ENCODE assay signal across 12 cellular contexts in genomic region chr5:73946926-73947455, GRCh38.
"Had no signal": no experiment of that assay in that cellular context is flagged by ENCODE, and none has a peak within 500 bp of the region (broad histone marks: within the 10 kb centered on the region; RNA-seq: fewer than 3 reads in every experiment).

No MANE protein-coding gene starts in this region.

- H3K4me3 ChIP-seq: cardiac muscle cell, gastroesophageal sphincter, lower lobe of right lung, right lobe of liver had no signal

- H3K27ac ChIP-seq: cardiac muscle cell, gastroesophageal sphincter, lower lobe of right lung, neutrophil, right lobe of liver had no signal

- H3K9me3 ChIP-seq: neutrophil, right lobe of liver had no signal

- H3K27me3 ChIP-seq: cardiac muscle cell, right lobe of liver had no signal

- DNase-seq: activated CD4-positive, alpha-beta T cell treated with anti-CD3 and anti-CD28 coated beads, Interleukin-2, amount 50 U/mL, for 48 hours; activated CD4-positive, CD25-positive, alpha-beta regulatory T cell treated with anti-CD3 and anti-CD28 coated beads, Interleukin-2, amount 50 U/mL, for 72 hours; activated gamma-delta T cell treated with Interleukin-2 at 50 U/mL for 16 hours; activated naive CD8-positive, alpha-beta T cell treated with anti-CD3 and anti-CD28 coated beads for 36 hours; activated T-cell treated with anti-CD3 and anti-CD28 coated beads, Interleukin-2, amount 50 U/mL, for 48 hours; lower lobe of right lung; naive B cell; right lobe of liver; trophoblast cell had no signal

- H3K4me1 ChIP-seq: lower lobe of right lung, right lobe of liver had no signal

- H3K36me3 ChIP-seq: cardiac muscle cell, lower lobe of right lung, neutrophil, right lobe of liver had no signal
